Comparison of ENCODE assay signal across 1 cellular context in the genomic region with DNA sequence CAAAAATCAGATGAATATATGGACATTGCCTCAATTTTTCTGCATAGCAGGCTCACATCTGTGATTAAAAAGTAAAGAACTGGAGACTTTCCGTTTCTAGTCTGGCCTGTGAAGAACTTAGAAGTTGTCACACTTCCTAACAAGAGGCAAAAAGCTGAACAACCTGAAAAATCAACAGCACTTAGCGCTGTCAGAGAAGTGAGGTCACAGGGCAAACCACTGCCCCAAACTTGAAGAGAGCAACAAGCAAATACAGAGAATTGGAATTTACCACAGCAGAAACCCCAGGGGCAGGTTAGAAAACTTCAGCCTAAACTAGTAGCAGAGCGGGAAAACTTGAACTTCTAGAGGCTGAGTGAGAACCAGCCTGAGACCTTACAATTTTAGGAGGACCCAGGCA.
TF ChIP-seq lines count a peak whose summit lies in the region.

No MANE protein-coding gene starts in this region.

TF ChIP-seq in IMR-90, 13 proteins besides CTCF, POLR2A, EP300 and RAD21:
- TF ChIP-seq BHLHE40 (IDR thresholded peaks at IDR 0.05; ENCODE audit: low read depth, low read length) (no peak), MXI1 (IDR thresholded peaks at IDR 0.05; ENCODE audit: borderline replicate concordance, low read depth, low read length) (no peak), CHD1 (IDR thresholded peaks at IDR 0.05; ENCODE audit: low read depth, low read length) (no peak), MAFK (IDR thresholded peaks at IDR 0.05; ENCODE audit: low read depth, low read length) (no peak), RCOR1 (IDR thresholded peaks at IDR 0.05; ENCODE audit: insufficient replicate concordance, low read length) (no peak), NFE2L2 (IDR thresholded peaks at IDR 0.05; ENCODE audit: low read depth, low read length) (no peak)
- TF ChIP-seq, protein P1, sequence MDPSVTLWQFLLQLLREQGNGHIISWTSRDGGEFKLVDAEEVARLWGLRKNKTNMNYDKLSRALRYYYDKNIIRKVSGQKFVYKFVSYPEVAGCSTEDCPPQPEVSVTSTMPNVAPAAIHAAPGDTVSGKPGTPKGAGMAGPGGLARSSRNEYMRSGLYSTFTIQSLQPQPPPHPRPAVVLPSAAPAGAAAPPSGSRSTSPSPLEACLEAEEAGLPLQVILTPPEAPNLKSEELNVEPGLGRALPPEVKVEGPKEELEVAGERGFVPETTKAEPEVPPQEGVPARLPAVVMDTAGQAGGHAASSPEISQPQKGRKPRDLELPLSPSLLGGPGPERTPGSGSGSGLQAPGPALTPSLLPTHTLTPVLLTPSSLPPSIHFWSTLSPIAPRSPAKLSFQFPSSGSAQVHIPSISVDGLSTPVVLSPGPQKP (IDR thresholded peaks at IDR 0.05; ENCODE audit: borderline replicate concordance, low read depth, low read length) = no peak
